Comparison of ENCODE assay signal across 21 cellular contexts in the genomic region with DNA sequence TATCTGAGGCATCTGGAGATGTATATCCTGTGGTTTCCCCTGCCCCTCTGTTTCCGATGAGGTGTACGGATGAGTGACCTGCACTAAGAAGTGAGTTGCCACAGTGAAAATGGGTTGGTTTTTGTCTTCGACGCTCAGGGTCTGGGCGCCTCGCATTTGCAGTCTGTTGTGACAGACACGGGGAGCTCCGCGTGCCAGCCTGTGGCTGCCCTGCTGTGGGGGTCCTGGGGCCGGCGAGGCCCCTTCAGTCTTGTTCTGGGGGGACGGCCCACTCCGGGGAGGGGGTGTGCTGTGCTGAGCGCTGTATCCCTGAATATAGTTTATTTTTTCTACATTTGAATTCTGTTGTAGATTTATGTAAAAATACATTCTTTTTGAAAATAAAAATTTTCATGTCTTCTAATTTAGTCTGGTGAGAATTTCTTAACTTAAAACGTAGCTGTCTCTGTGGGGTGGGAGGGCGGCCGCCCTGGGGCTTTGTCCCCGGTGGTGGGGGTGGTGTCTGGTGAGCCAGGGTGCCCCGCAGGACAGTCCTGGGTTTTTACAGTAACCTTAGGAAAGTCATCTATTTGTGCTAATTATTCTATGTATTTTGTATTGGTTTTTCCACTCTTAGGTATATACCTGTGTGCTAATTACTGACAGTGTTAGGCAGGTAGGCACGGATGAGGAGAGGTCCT. TPM values are rescaled to one million over a fixed set of nuclear protein-coding genes. Genes with fewer than 3 reads are reported as not detected.
DNase-seq lines count a peak whose midpoint lies in the region; ATAC-seq and TF ChIP-seq lines count a peak whose summit lies in the region.
"Had no signal": no experiment of that assay in that cellular context is flagged by ENCODE, and none has a peak within 500 bp of the region (broad histone marks: within the 10 kb centered on the region; RNA-seq: fewer than 3 reads in every experiment).

No MANE protein-coding gene starts in this region.

- H3K9me3 Mint-ChIP-seq in natural killer cell (no peaks in the 10 kb centered on the region), neural crest cell (no peaks in the 10 kb centered on the region)
- no peaks in the 10 kb centered on the region for H3K9me3 Mint-ChIP-seq in natural killer cell treated with Interleukin-12 subunit alpha and Interleukin-12 subunit beta and Interleukin-15 and Interleukin-18, amount 100 ng/mL, for 72 hours
- H3K9me3 Mint-ChIP-seq: CD8-positive, alpha-beta T cell had no signal

- peaks cover 5 to 15% of the 10 kb centered on the region in 2 donors for H3K4me1 Mint-ChIP-seq in natural killer cell
- peaks cover 14 to 15% of the 10 kb centered on the region in 2 donors for H3K4me1 Mint-ChIP-seq in natural killer cell treated with Interleukin-12 subunit alpha and Interleukin-12 subunit beta and Interleukin-15 and Interleukin-18, amount 100 ng/mL, for 72 hours (ENCODE audit: low read depth in 2 of 2)
- H3K4me1 Mint-ChIP-seq in neural crest cell: no peaks in the 10 kb centered on the region

- H3K27ac ChIP-seq in SK-N-MC: 0 out of 2 replicates have a peak overlapping the region, but pooled peaks have one; percentile 19
- H3K27ac ChIP-seq: GM23248, PC-9, SJSA1 had no signal

- H3K36me3 Mint-ChIP-seq in natural killer cell (no peaks in the 10 kb centered on the region), neural crest cell (ENCODE audit: low read depth) (peaks cover 20% of the 10 kb centered on the region)
- H3K36me3 Mint-ChIP-seq in natural killer cell treated with Interleukin-12 subunit alpha and Interleukin-12 subunit beta and Interleukin-15 and Interleukin-18, amount 100 ng/mL, for 72 hours: no peaks in the 10 kb centered on the region

- no peak overlapping the region for H3K4me3 ChIP-seq in SK-N-MC
- H3K4me3 ChIP-seq: GM23248, PC-9, SJSA1 had no signal

- H3K4me3 Mint-ChIP-seq in natural killer cell: peak overlapping the region; percentile 21
- no peak overlapping the region for H3K4me3 Mint-ChIP-seq in natural killer cell treated with Interleukin-12 subunit alpha and Interleukin-12 subunit beta and Interleukin-15 and Interleukin-18, amount 100 ng/mL, for 72 hours
- peak overlapping the region; percentile 38 for H3K4me3 Mint-ChIP-seq in neural crest cell
- H3K4me3 Mint-ChIP-seq: CD8-positive, alpha-beta T cell had no signal

- intact Hi-C loops in natural killer cell (cut with micrococcal nuclease): loop anchor here (10.0 kb wide), 1 partner anchor 165 kb away; a partner anchor contains a TSS

- TF ChIP-seq CTCF in natural killer cell (IDR thresholded peaks at IDR 0.05) (no peak), neural crest cell (conservative IDR thresholded peaks at IDR 0.05) (no peak)

- no peaks in the 10 kb centered on the region for H3K9me3 ChIP-seq in SK-N-MC (ENCODE audit: low read depth, low read length)
- H3K9me3 ChIP-seq: Caco-2, SJSA1 had no signal

- no peak for DNase-seq in natural killer cell
- no peak for DNase-seq in natural killer cell treated with Interleukin-12 subunit alpha and Interleukin-12 subunit beta and Interleukin-15 and Interleukin-18, amount 100 ng/mL, for 72 hours (ENCODE audit: low spot score)
- no peak for DNase-seq in SK-N-MC (ENCODE audit: low read depth, low spot score)
- no peak for DNase-seq in neural crest cell (ENCODE audit: low read depth, low spot score)
- no peak for DNase-seq in DMS53 (lab: John Stamatoyannopoulos, UW)
- DNase-seq in SW 1271 (lab: John Stamatoyannopoulos, UW): no peak
- DNase-seq: C1 segment of cervical spinal cord; Caco-2; CD8-positive, alpha-beta T cell; GM23248; H7; KBM-7; MM.1S; NCI-H2029; NCI-H526 treated with DMSO at 0.1 percent for 48 hours; PC-9; Right ventricle myocardium superior had no signal

- H3K27ac Mint-ChIP-seq in natural killer cell (no peak overlapping the region), neural crest cell (ENCODE audit: unreplicated experiment) (peak overlapping the region; percentile 35)
- H3K27ac Mint-ChIP-seq in natural killer cell treated with Interleukin-12 subunit alpha and Interleukin-12 subunit beta and Interleukin-15 and Interleukin-18, amount 100 ng/mL, for 72 hours: no peak overlapping the region
- H3K27ac Mint-ChIP-seq: CD8-positive, alpha-beta T cell had no signal

- ATAC-seq in natural killer cell: no peak
- no peak for ATAC-seq in natural killer cell treated with Interleukin-12 subunit alpha and Interleukin-12 subunit beta and Interleukin-15 and Interleukin-18, amount 100 ng/mL, for 72 hours
- ATAC-seq in GM21576 (IDR thresholded peaks at IDR 0.05; ENCODE audit: unreplicated experiment): no peak
- ATAC-seq: CD8-positive, alpha-beta T cell had no signal

- H3K36me3 ChIP-seq in SK-N-MC (ENCODE audit: insufficient read depth, low read length): peaks cover 47% of the 10 kb centered on the region; the same call in 1 of the 2 replicates

- no peak overlapping the region for H3K9ac ChIP-seq in SK-N-MC (ENCODE audit: insufficient read length)
- H3K9ac ChIP-seq: GM23248 had no signal

- H3K27me3 Mint-ChIP-seq in natural killer cell (ENCODE audit: low read depth in 2 of 2) (no peaks in the 10 kb centered on the region), neural crest cell (ENCODE audit: low read depth) (peaks cover 9% of the 10 kb centered on the region)
- H3K27me3 Mint-ChIP-seq in natural killer cell treated with Interleukin-12 subunit alpha and Interleukin-12 subunit beta and Interleukin-15 and Interleukin-18, amount 100 ng/mL, for 72 hours: no peaks in the 10 kb centered on the region

RNA-seq across cellular contexts. Expression of a gene that starts 4.7 kb away (rescaled TPM):
- total RNA-seq in natural killer cell (10 to 100 TPM; 26.2 to 30.8 (median 30.2) TPM), neural crest cell (71.3 and 108 TPM in 2 replicates)
- total RNA-seq in natural killer cell treated with Interleukin-12 subunit alpha and Interleukin-12 subunit beta and Interleukin-15 and Interleukin-18, amount 100 ng/mL, for 72 hours: 10 to 100 TPM; 33.5 to 41.1 TPM
- total RNA-seq: GM23248, H7, NCI-H460, RPMI7951, SJSA1 had no signal

RNA-seq across cellular contexts. Expression of a gene that starts 23.8 kb away (rescaled TPM):
- total RNA-seq in natural killer cell: 10 to 100 TPM; 12.9 to 18.6 (median 15.9) TPM
- total RNA-seq in natural killer cell treated with Interleukin-12 subunit alpha and Interleukin-12 subunit beta and Interleukin-15 and Interleukin-18, amount 100 ng/mL, for 72 hours: 10 to 100 TPM; 32.6 to 63.7 TPM
- 67.2 and 68.2 TPM in 2 replicates for total RNA-seq in neural crest cell
